In the genomic region with DNA sequence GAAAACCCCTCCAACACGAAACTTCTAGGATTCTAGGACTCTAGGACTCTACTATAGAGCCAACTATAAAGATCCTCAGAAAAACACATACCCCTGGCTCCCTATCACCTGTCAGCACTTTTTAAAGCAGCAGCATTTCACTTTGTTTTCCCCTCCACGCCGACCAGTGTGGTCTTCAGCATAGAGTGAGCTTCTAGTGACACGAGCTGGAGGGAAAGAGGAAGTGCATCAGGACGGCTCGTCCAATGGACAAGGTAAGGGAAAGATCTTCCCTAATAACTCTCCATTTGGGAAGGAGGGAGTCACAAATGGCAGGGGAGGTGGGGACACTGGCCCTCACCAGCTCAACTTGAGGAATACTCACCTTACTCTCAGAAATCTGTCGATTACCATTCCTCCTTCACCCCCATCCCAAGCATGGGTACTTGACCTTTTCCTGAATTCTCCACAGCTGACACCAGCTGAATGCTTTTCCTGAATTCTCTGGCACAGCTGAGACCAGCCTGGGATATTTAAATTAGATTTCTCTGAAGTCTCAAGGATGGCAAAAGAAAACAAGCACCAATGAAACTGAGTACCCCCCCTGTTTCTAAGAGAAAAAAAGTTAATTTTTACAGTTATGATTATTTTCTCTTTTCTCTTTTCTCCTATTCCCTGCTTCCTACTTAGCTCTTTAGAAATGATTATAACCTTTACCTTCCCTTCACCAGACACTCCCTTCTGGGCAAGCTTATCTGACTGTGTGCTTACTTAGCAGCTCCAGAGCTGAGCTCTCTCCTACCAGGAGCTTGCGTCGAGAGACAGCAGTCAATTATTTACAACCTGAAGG, we compare ENCODE assay signal across 8 cellular contexts. TPM values are rescaled to one million over a fixed set of nuclear protein-coding genes. Genes with fewer than 3 reads are reported as not detected.
DNase-seq lines count a peak whose midpoint lies in the region; ATAC-seq, FAIRE-seq and TF ChIP-seq lines count a peak whose summit lies in the region.

No MANE protein-coding gene starts in this region.

- in situ Hi-C loops in Panc1 (cut with HindIII; ENCODE audit: low pct_unique_long_range_greater_than_20kb, low sequenced_read_pairs): no loop called here

- H3K4me3 Mint-ChIP-seq in endodermal cell: no peak overlapping the region

- H3K9ac ChIP-seq in endodermal cell (ENCODE audit: extremely low read depth, low read length, poor library complexity, severe bottlenecking): no peak overlapping the region

- peaks cover 6% of the 10 kb centered on the region for H3K27me3 Mint-ChIP-seq in endodermal cell (ENCODE audit: insufficient read depth)

- H3K4me1 ChIP-seq in Panc1 (ENCODE audit: control insufficient read depth, insufficient read depth, low read length): no peaks in the 10 kb centered on the region
- H3K4me1 ChIP-seq in endodermal cell (ENCODE audit: control insufficient read depth, insufficient read depth, low read length): no peaks in the 10 kb centered on the region

- no peak overlapping the region for H3K27ac Mint-ChIP-seq in endodermal cell

- no peaks in the 10 kb centered on the region for H3K36me3 ChIP-seq in Panc1 (ENCODE audit: control insufficient read depth, insufficient read depth, low read length)
- H3K36me3 ChIP-seq in endodermal cell (ENCODE audit: control insufficient read depth, insufficient read depth, low read length): no peaks in the 10 kb centered on the region

- H3K27me3 ChIP-seq in Panc1 (ENCODE audit: control insufficient read depth, insufficient read depth, low read length) (peaks cover 18% of the 10 kb centered on the region), endodermal cell (ENCODE audit: control insufficient read depth, insufficient read depth, low read length, poor library complexity, severe bottlenecking) (no peaks in the 10 kb centered on the region)

- BruUV-seq in Panc1 (replicated peaks; lab: Mats Ljungman, UMichigan): no TSS peak

- POLR2A ChIA-PET in Panc1 (lab: Charles Lee): no interaction called here

- no peaks in the 10 kb centered on the region for H3K9me3 ChIP-seq in Panc1 (ENCODE audit: control insufficient read depth, insufficient read depth, low read depth, low read length)
- H3K9me3 ChIP-seq in endodermal cell (ENCODE audit: control insufficient read depth, low read length): no peaks in the 10 kb centered on the region

- CTCF ChIA-PET in Panc1 (lab: Charles Lee): interaction anchor here (0.5 to 2.8 kb wide), 8 partner anchors 11 to 457 kb away, joined by 3 to 26 read pairs (median 4); no protein-coding TSS in a partner anchor

- no peak overlapping the region for H3K4me3 ChIP-seq in Jurkat, Clone E6-1 (ENCODE audit: low read length)
- H3K4me3 ChIP-seq in Panc1 (ENCODE audit: low read depth in 2 of 2, low read length in 2 of 2): no peak overlapping the region
- no peak overlapping the region for H3K4me3 ChIP-seq in endodermal cell (ENCODE audit: low read length)

- intact Hi-C loops in Panc1 (cut with micrococcal nuclease; ENCODE audit: unreplicated experiment): loop anchor here (1.0 to 5.0 kb wide), 2 partner anchors 367 to 456 kb away; no protein-coding TSS in a partner anchor

- H3K36me3 Mint-ChIP-seq in endodermal cell (ENCODE audit: low read depth): no peaks in the 10 kb centered on the region

- H3K27ac ChIP-seq in Panc1 (ENCODE audit: low read length) (no peak overlapping the region), endodermal cell (ENCODE audit: low read depth, low read length) (no peak overlapping the region)

- no peaks in the 10 kb centered on the region for H3K9me3 Mint-ChIP-seq in endodermal cell

- ATAC-seq in Panc1: peak; percentile 82
- ATAC-seq in HG02759 (IDR thresholded peaks at IDR 0.05; ENCODE audit: unreplicated experiment): no peak
- ATAC-seq in HG03045 (IDR thresholded peaks at IDR 0.05; ENCODE audit: unreplicated experiment): no peak

- no peaks in the 10 kb centered on the region for H3K4me1 Mint-ChIP-seq in endodermal cell

- TF ChIP-seq CTCF in Panc1 (IDR thresholded peaks at IDR 0.05): peak; percentile 85
- peak; percentile 79 for TF ChIP-seq CTCF in endodermal cell (conservative IDR thresholded peaks at IDR 0.05)

- peak; percentile 72 for DNase-seq in DMS 273 (lab: John Stamatoyannopoulos, UW; ENCODE audit: unreplicated experiment)
- DNase-seq in Jurkat, Clone E6-1 (ENCODE audit: low read depth, low spot score): peak; percentile 35
- no peak for DNase-seq in Panc1 (ENCODE audit: low read depth, low spot score)
- peak; percentile 71 for DNase-seq in endodermal cell
- DNase-seq in medulla oblongata (ENCODE audit: extremely low spot score): peak; percentile 80
- DNase-seq in GM19239 (ENCODE audit: insufficient read length, low spot score): no peak

- no peak for FAIRE-seq in GM19239 (lab: Jason Lieb, UNC)

- 45 to 49% methylated on average over 7 to 9 of the region's 9 CpGs for WGBS in endodermal cell (ENCODE audit: insufficient coverage in 1 of 2, insufficient read length in 1 of 2), 2 experiments

RNA-seq across cellular contexts. Expression of gene NNMT, which starts 33.3 kb away (rescaled TPM):
- polyA plus RNA-seq in Jurkat, Clone E6-1 (2012; ENCODE audit: insufficient read depth, insufficient read length): not detected
- total RNA-seq in Panc1 (2021; ENCODE audit: unreplicated experiment): 1.7 TPM
- polyA plus RNA-seq in Panc1 (2012; ENCODE audit: insufficient read length): 1.2 TPM
- total RNA-seq in endodermal cell: not detected
- 4.1 TPM for polyA plus RNA-seq in endodermal cell (2013, experiment 1 of 2)
- 4.0 TPM for polyA plus RNA-seq in endodermal cell (2013, experiment 2 of 2)

Comparison
In these comparisons a context has a peak if more than half of its experiments do, and no peak if none do; other contexts are left out.
1. DNase-seq: peak in DMS 273 (single experiment), Jurkat, Clone E6-1 (single experiment), endodermal cell (single experiment) and medulla oblongata (single experiment); none in Panc1 (single experiment) and GM19239 (single experiment).